ENCODE assay signal across 8 cellular contexts in genomic region chr11:396948-397548, GRCh38. TPM values are rescaled to one million over a fixed set of nuclear protein-coding genes. Genes with fewer than 3 reads are reported as not detected.
DNase-seq lines count a peak whose midpoint lies in the region; ATAC-seq and TF ChIP-seq lines count a peak whose summit lies in the region.

No MANE protein-coding gene starts in this region.

- TF ChIP-seq EP300 in gastroesophageal sphincter (IDR thresholded peaks at IDR 0.05), result no peak

- ATAC-seq in HG03520 (IDR thresholded peaks at IDR 0.05; ENCODE audit: unreplicated experiment), result peak; percentile 90
- ATAC-seq in gastroesophageal sphincter, result peak; percentile 86

- H3K9me3 ChIP-seq in gastroesophageal sphincter, result no peaks in the 10 kb centered on the region

- TF ChIP-seq CTCF in gastroesophageal sphincter (IDR thresholded peaks at IDR 0.05), result peak in 3 of 4 experiments; percentile 50 to 77 (median 73)

- peaks cover 56% of the 10 kb centered on the region for H3K27me3 ChIP-seq in gastroesophageal sphincter

- H3K36me3 ChIP-seq in gastroesophageal sphincter, result no peaks in the 10 kb centered on the region

- no CpG with 5 or more reads among the region's 43 CpGs for WGBS in gastroesophageal sphincter (ENCODE audit: low coverage in 1 of 2), 2 donors

- H3K4me3 ChIP-seq in gastroesophageal sphincter (peak overlapping the region in 1 of 2 donors; percentile 50), skin epidermis (peak overlapping the region; percentile 3 to 55 (median 21))

- no peak for TF ChIP-seq POLR2A in gastroesophageal sphincter (IDR thresholded peaks at IDR 0.05)

- H3K4me1 ChIP-seq in gastroesophageal sphincter, result peaks cover 0 to 24% (median 8%) of the 10 kb centered on the region in 3 donors

- DNase-seq in activated CD8-positive, alpha-beta memory T cell treated with anti-CD3 and anti-CD28 coated beads for 24 hours, result peak; percentile 78
- DNase-seq in activated CD8-positive, alpha-beta memory T cell treated with anti-CD3 and anti-CD28 coated beads, Interleukin-2, amount 50 U/mL, for 48 hours, result no peak
- peak; percentile 59 to 68 for DNase-seq in activated CD4-positive, alpha-beta T cell treated with anti-CD3 and anti-CD28 coated beads, Interleukin-2, amount 50 U/mL, for 48 hours
- no peak for DNase-seq in NCI-H187 (lab: John Stamatoyannopoulos, UW)
- no peak for DNase-seq in effector CD4-positive, alpha-beta T cell

- H3K27ac ChIP-seq in gastroesophageal sphincter, result peak overlapping the region in 1 of 4 donors; percentile 5
- H3K27ac ChIP-seq in skin epidermis, result peak overlapping the region in 6 of 21 experiments; percentile 17 to 91 (median 28)

RNA-seq across cellular contexts. Expression of gene PKP3, which starts 3.0 kb away (rescaled TPM):
- total RNA-seq in gastroesophageal sphincter, result 10 to 100 TPM in 1 of 4 donors, 1 to 10 TPM in 2, under 1 TPM in 1; 0.67 to 14.3 (median 2.3) TPM

RNA-seq across cellular contexts. Expression of gene SIGIRR, which starts 17.8 kb away (rescaled TPM):
- total RNA-seq in gastroesophageal sphincter, result 10 to 100 TPM; 37.4 to 49.5 (median 44.8) TPM

RNA-seq across cellular contexts. Expression of gene B4GALNT4, which starts 27.7 kb away (rescaled TPM):
- total RNA-seq in gastroesophageal sphincter, result 10 to 100 TPM in 1 of 4 donors, 1 to 10 TPM in 3; 3.2 to 10.6 (median 4.8) TPM

RNA-seq across cellular contexts. Expression of gene ANO9, which starts 44.8 kb away (rescaled TPM):
- total RNA-seq in gastroesophageal sphincter, result under 1 TPM in 3 of 4 donors, not detected in 1; 0.22 to 0.94 (median 0.47) TPM

RNA-seq across cellular contexts. Expression of gene PTDSS2, which starts 53.0 kb away (rescaled TPM):
- total RNA-seq in gastroesophageal sphincter, result 10 to 100 TPM; 23.4 to 55.9 (median 43.1) TPM

Comparison
In these comparisons a context has a peak if more than half of its experiments do, and no peak if none do; other contexts are left out.
1. DNase-seq: peak in activated CD8-positive, alpha-beta memory T cell treated with anti-CD3 and anti-CD28 coated beads for 24 hours (single experiment) and activated CD4-positive, alpha-beta T cell treated with anti-CD3 and anti-CD28 coated beads, Interleukin-2, amount 50 U/mL, for 48 hours (2 of 2); none in activated CD8-positive, alpha-beta memory T cell treated with anti-CD3 and anti-CD28 coated beads, Interleukin-2, amount 50 U/mL, for 48 hours (single experiment), NCI-H187 (0 of 2) and effector CD4-positive, alpha-beta T cell (single experiment).